ENCODE assay signal across 8 cellular contexts in the genomic region with DNA sequence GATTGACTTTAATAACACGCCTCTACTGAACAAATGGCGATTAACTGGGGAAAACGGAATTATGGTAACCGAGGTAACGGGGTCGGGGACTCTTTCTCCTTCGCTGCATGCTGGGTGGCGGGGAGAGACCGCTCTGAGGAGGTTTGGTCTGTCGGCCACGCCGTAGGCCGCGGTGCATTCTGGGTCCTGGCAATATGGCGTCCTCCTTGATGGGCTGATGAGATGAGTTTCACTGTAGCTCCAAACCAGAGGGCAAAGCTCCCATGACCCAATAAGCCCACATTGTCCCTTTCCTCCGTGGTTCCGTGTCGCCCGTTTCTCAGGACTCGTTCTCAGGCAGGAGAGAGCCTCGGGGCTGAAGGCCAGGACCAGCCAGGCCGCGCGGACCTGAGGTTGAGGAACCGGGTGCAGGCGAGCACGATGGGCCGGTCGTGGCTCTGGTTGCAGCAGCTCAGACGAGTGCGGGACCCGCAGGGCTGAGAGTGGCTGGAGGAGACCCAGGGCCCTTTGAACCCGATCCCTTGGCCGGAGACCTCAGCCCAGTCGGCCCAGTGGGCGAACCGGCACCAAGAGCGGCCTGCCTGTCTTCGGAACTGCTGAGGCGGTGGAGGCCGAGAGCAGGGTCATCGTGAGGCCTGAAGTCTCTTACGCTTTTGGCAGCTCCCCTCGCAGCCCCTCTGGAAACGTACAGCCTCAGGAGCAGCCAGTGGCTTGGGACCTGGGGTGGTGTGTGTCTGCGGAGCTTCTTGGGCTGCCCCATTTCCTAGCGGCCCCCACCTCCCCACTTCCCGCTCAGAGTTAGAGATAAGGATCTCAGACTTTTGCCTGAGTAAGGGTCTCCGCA. TPM values are rescaled to one million over a fixed set of nuclear protein-coding genes. Genes with fewer than 3 reads are reported as not detected.
DNase-seq lines count a peak whose midpoint lies in the region; ATAC-seq and TF ChIP-seq lines count a peak whose summit lies in the region.

A gene with protein sequence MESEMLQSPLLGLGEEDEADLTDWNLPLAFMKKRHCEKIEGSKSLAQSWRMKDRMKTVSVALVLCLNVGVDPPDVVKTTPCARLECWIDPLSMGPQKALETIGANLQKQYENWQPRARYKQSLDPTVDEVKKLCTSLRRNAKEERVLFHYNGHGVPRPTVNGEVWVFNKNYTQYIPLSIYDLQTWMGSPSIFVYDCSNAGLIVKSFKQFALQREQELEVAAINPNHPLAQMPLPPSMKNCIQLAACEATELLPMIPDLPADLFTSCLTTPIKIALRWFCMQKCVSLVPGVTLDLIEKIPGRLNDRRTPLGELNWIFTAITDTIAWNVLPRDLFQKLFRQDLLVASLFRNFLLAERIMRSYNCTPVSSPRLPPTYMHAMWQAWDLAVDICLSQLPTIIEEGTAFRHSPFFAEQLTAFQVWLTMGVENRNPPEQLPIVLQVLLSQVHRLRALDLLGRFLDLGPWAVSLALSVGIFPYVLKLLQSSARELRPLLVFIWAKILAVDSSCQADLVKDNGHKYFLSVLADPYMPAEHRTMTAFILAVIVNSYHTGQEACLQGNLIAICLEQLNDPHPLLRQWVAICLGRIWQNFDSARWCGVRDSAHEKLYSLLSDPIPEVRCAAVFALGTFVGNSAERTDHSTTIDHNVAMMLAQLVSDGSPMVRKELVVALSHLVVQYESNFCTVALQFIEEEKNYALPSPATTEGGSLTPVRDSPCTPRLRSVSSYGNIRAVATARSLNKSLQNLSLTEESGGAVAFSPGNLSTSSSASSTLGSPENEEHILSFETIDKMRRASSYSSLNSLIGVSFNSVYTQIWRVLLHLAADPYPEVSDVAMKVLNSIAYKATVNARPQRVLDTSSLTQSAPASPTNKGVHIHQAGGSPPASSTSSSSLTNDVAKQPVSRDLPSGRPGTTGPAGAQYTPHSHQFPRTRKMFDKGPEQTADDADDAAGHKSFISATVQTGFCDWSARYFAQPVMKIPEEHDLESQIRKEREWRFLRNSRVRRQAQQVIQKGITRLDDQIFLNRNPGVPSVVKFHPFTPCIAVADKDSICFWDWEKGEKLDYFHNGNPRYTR (N-terminal part only) (plus strand): TSS at position 184 of the 844 bp plus-strand sequence. CDS start 792 bp downstream, outside the sequence.

- H3K4me1 Mint-ChIP-seq in T-helper 2 cell treated with Interferon-gamma antibody and Interleukin-4, amounts not matched to agents 5 μg/mL and 100 μg/mL, for 36 hours (ENCODE audit: low read depth): peaks cover 23% of the 10 kb centered on the region

- no peaks in the 10 kb centered on the region for H3K9me3 Mint-ChIP-seq in T-helper 2 cell treated with Interferon-gamma antibody and Interleukin-4, amounts not matched to agents 5 μg/mL and 100 μg/mL, for 36 hours

- H3K4me3 Mint-ChIP-seq in T-helper 2 cell treated with Interferon-gamma antibody and Interleukin-4, amounts not matched to agents 5 μg/mL and 100 μg/mL, for 36 hours: peak within 1 kb of the TSS; percentile 92

- H3K4me1 ChIP-seq in ascending aorta (peaks cover 6 to 16% of the 10 kb centered on the region in 2 donors), right cardiac atrium (ENCODE audit: control insufficient read depth, insufficient read depth, low read length) (peaks cover 4% of the 10 kb centered on the region), psoas muscle (peaks cover 31% of the 10 kb centered on the region)

- peak; percentile 98 to 99 for ATAC-seq in right cardiac atrium
- peak; percentile 97 to 99 (median 98) for ATAC-seq in psoas muscle

- H3K27ac Mint-ChIP-seq in T-helper 2 cell treated with Interferon-gamma antibody and Interleukin-4, amounts not matched to agents 5 μg/mL and 100 μg/mL, for 36 hours: peak within 1 kb of the TSS; percentile 91

- H3K36me3 ChIP-seq in ascending aorta (no peaks in the 10 kb centered on the region), psoas muscle (ENCODE audit: insufficient read depth in 1 of 2, low read depth in 1 of 2) (no peaks in the 10 kb centered on the region)

- intact Hi-C loops in ascending aorta (cut with DNase I) (loop anchor here (10.0 kb wide), 1 partner anchor 130 kb away; a partner anchor contains a TSS), right cardiac atrium (cut with DNase I) (no loop called here), psoas muscle (cut with DNase I) (no loop called here)

- H3K27ac ChIP-seq in ascending aorta (peak within 1 kb of the TSS; percentile 65 to 82), right cardiac atrium (ENCODE audit: low read length) (peak within 1 kb of the TSS; percentile 69), psoas muscle (peak within 1 kb of the TSS; percentile 77)

- no peaks in the 10 kb centered on the region for H3K27me3 Mint-ChIP-seq in T-helper 2 cell treated with Interferon-gamma antibody and Interleukin-4, amounts not matched to agents 5 μg/mL and 100 μg/mL, for 36 hours (ENCODE audit: low read depth)

- no peaks in the 10 kb centered on the region for H3K27me3 ChIP-seq in ascending aorta
- H3K27me3 ChIP-seq in right cardiac atrium (ENCODE audit: control insufficient read depth, insufficient read depth): no peaks in the 10 kb centered on the region
- no peaks in the 10 kb centered on the region for H3K27me3 ChIP-seq in psoas muscle (ENCODE audit: insufficient read depth in 3 of 3, low read length in 2 of 3)

- under 1% methylated on average over 49 of the region's 49 CpGs for WGBS in right cardiac atrium
- WGBS in psoas muscle, 3 donors: 0% methylated on average over 47 to 49 of the region's 49 CpGs

- H3K9me3 ChIP-seq in ascending aorta (no peaks in the 10 kb centered on the region), right cardiac atrium (ENCODE audit: control insufficient read depth, low read length) (no peaks in the 10 kb centered on the region), psoas muscle (no peaks in the 10 kb centered on the region)

- DNase-seq in DMS79 (lab: John Stamatoyannopoulos, UW): peak; percentile 39
- peak; percentile 76 for DNase-seq in HFF-Myc (ENCODE audit: extremely low read depth, low read depth)
- peak; percentile 83 to 91 for DNase-seq in NCI-H1930 (lab: John Stamatoyannopoulos, UW)
- DNase-seq in T-helper 2 cell treated with Interferon-gamma antibody and Interleukin-4, amounts not matched to agents 5 μg/mL and 100 μg/mL, for 36 hours (ENCODE audit: low spot score): peak; percentile 85
- DNase-seq in ascending aorta (ENCODE audit: low spot score in 2 of 2): peak; percentile 41 to 92
- DNase-seq in right cardiac atrium: peak; percentile 91 to 95 (median 95)
- DNase-seq in psoas muscle: peak; percentile 92 to 94
- DNase-seq in ureter (ENCODE audit: low spot score): peak; percentile 88

- H3K4me3 ChIP-seq in HFF-Myc (replicated peaks; ENCODE audit: low read depth, low read length) (peak within 1 kb of the TSS; percentile 67), ascending aorta (peak within 1 kb of the TSS; percentile 74 to 91), right cardiac atrium (ENCODE audit: low read length) (peak within 1 kb of the TSS; percentile 72), psoas muscle (peak within 1 kb of the TSS; percentile 84)

- TF ChIP-seq CTCF in HFF-Myc (IDR thresholded peaks at IDR 0.05; ENCODE audit: low read depth, low read length, missing control alignments) (no peak), ascending aorta (IDR thresholded peaks at IDR 0.05) (no peak), psoas muscle (IDR thresholded peaks at IDR 0.05) (no peak)

- H3K36me3 Mint-ChIP-seq in T-helper 2 cell treated with Interferon-gamma antibody and Interleukin-4, amounts not matched to agents 5 μg/mL and 100 μg/mL, for 36 hours (ENCODE audit: low read depth): peaks cover 4% of the 10 kb centered on the region

RNA-seq across cellular contexts. Expression of the gene that starts here (rescaled TPM):
- total RNA-seq in ascending aorta: 36.1 TPM
- total RNA-seq in right cardiac atrium: 10 to 100 TPM; 25.0 to 27.0 (median 26.1) TPM
- polyA plus RNA-seq in right cardiac atrium: 15.2 TPM
- 10 to 100 TPM; 32.5 to 82.2 (median 38.1) TPM for total RNA-seq in psoas muscle
- polyA plus RNA-seq in psoas muscle: 10 to 100 TPM; 13.6 to 26.9 (median 17.1) TPM
- total RNA-seq in ureter: 64.2 TPM

Comparison
In these comparisons a context has a peak if more than half of its experiments do, and no peak if none do; other contexts are left out.
1. Peak in every context shown above with its lines: DNase-seq, ATAC-seq, H3K4me3 ChIP-seq and H3K27ac ChIP-seq.
2. DNase-seq: peak in every context shown above with its lines; median percentile 95 in right cardiac atrium; 93 in psoas muscle; 88 in ureter; 87 in NCI-H1930; 85 in T-helper 2 cell treated with Interferon-gamma antibody and Interleukin-4, amounts not matched to agents 5 μg/mL and 100 μg/mL, for 36 hours; 76 in HFF-Myc; 66 in ascending aorta; 39 in DMS79.